8 cellular contexts compared by ENCODE assay signal in genomic region chr19:47158879-47159509, GRCh38. TPM values are rescaled to one million over a fixed set of nuclear protein-coding genes. Genes with fewer than 3 reads are reported as not detected.
A peak's percentile ranks its signal among the peaks of the same experiment; 100 is the strongest.
DNase-seq lines count a peak whose midpoint lies in the region; ATAC-seq and TF ChIP-seq lines count a peak whose summit lies in the region.

No MANE protein-coding gene starts in this region.

- H3K4me2 ChIP-seq in mammary epithelial cell (ENCODE audit: insufficient read depth, low read depth, low read length): peak overlapping the region; percentile 50

- dilution Hi-C loops in mammary epithelial cell (cut with HindIII; ENCODE audit: low sequenced_read_pairs): no loop called here

- CTCF ChIA-PET in Panc1 (lab: Charles Lee): no interaction called here
- CTCF ChIA-PET in mammary epithelial cell (lab: Charles Lee; ENCODE audit: low non-redundant PET): no interaction called here

- peaks cover 5 to 26% (median 10%) of the 10 kb centered on the region in 3 donors for H3K36me3 Mint-ChIP-seq in naive thymus-derived CD8-positive, alpha-beta T cell

- no peak overlapping the region for H3K9ac ChIP-seq in mammary epithelial cell (ENCODE audit: insufficient read depth, low read length)

- TF ChIP-seq CTCF in 22Rv1 (IDR thresholded peaks at IDR 0.05) (no peak), Panc1 (IDR thresholded peaks at IDR 0.05) (no peak), mammary epithelial cell (conservative IDR thresholded peaks at IDR 0.05 in 1 of 2, IDR thresholded peaks at IDR 0.05 in 1 of 2; ENCODE audit: extremely low read depth in 1 of 2, insufficient read depth in 1 of 2, low read depth in 1 of 2, low read length in 2 of 2) (no peak)

- H3K4me3 ChIP-seq in Panc1 (ENCODE audit: low read depth in 2 of 2, low read length in 2 of 2) (no peak overlapping the region), mammary epithelial cell (replicated peaks in 1 of 3; ENCODE audit: insufficient read depth in 1 of 3, low read depth in 2 of 3, low read length in 3 of 3) (no peak overlapping the region)

- intact Hi-C loops in Panc1 (cut with micrococcal nuclease; ENCODE audit: unreplicated experiment) (no loop called here), mammary epithelial cell (cut with micrococcal nuclease) (no loop called here)

- H2AFZ ChIP-seq in mammary epithelial cell (ENCODE audit: low read depth, low read length): no peak overlapping the region

- BruUV-seq in Panc1 (replicated peaks; lab: Mats Ljungman, UMichigan) (no TSS peak), mammary epithelial cell (replicated peaks; lab: Mats Ljungman, UMichigan) (no TSS peak)

- ATAC-seq in Panc1 (no peak), HG02981 (IDR thresholded peaks at IDR 0.05; ENCODE audit: unreplicated experiment) (no peak), GM19463 (IDR thresholded peaks at IDR 0.05; ENCODE audit: unreplicated experiment) (no peak), HG03571 (IDR thresholded peaks at IDR 0.05; ENCODE audit: unreplicated experiment) (no peak)
- peak; percentile 79 to 90 for ATAC-seq in naive thymus-derived CD8-positive, alpha-beta T cell

- H3K79me2 ChIP-seq in mammary epithelial cell (ENCODE audit: insufficient read depth, low read length): peaks cover 43% of the 10 kb centered on the region

- peaks cover 14% of the 10 kb centered on the region for H3K4me1 ChIP-seq in Panc1 (ENCODE audit: control insufficient read depth, insufficient read depth, low read length)
- H3K4me1 ChIP-seq in mammary epithelial cell (ENCODE audit: insufficient read depth, low read length): peaks cover 32% of the 10 kb centered on the region

- peak overlapping the region; percentile 61 to 91 (median 82) for H3K4me3 Mint-ChIP-seq in naive thymus-derived CD8-positive, alpha-beta T cell

- H3K9me3 ChIP-seq in Panc1 (ENCODE audit: control insufficient read depth, insufficient read depth, low read depth, low read length) (no peaks in the 10 kb centered on the region), mammary epithelial cell (replicated peaks; ENCODE audit: insufficient read depth, low read length) (no peaks in the 10 kb centered on the region)

- in situ Hi-C loops in Panc1 (cut with HindIII; ENCODE audit: low pct_unique_long_range_greater_than_20kb, low sequenced_read_pairs): no loop called here
- in situ Hi-C loops in mammary epithelial cell (cut with MboI; ENCODE audit: low sequenced_read_pairs in 2 of 2): loop anchor here in 1 of 2 donors (10.0 kb wide), 1 partner anchor 86 kb away; no protein-coding TSS in a partner anchor

- H3K36me3 ChIP-seq in Panc1 (ENCODE audit: control insufficient read depth, insufficient read depth, low read length): peaks cover 15% of the 10 kb centered on the region
- H3K36me3 ChIP-seq in mammary epithelial cell (ENCODE audit: insufficient read depth, low read length): peaks cover 18% of the 10 kb centered on the region

- H3K27ac ChIP-seq in 22Rv1 (peak overlapping the region; percentile 36; the same call in 1 of the 2 replicates), Panc1 (ENCODE audit: low read length) (peak overlapping the region; percentile 60), mammary epithelial cell (ENCODE audit: insufficient read depth, low read depth, low read length) (peak overlapping the region; percentile 44)

- POLR2A ChIA-PET in Panc1 (lab: Charles Lee): no interaction called here
- POLR2A ChIA-PET in naive thymus-derived CD8-positive, alpha-beta T cell (lab: Charles Lee): interaction anchor here (0.6 to 9.9 kb wide), 15 partner anchors 9 to 115 kb away, joined by 3 to 185 read pairs (median 16); partner anchors contain the start of genes CCDC9 and ZC3H4

- DNase-seq in Panc1 (ENCODE audit: low read depth, low spot score) (no peak), mammary epithelial cell (peak; percentile 83), midbrain (lab: John Stamatoyannopoulos, UW) (no peak)
- peak in 8 of 10 donors; percentile 31 to 84 (median 60) for DNase-seq in naive thymus-derived CD8-positive, alpha-beta T cell

- no peaks in the 10 kb centered on the region for H3K9me3 Mint-ChIP-seq in naive thymus-derived CD8-positive, alpha-beta T cell

- H3K4me1 Mint-ChIP-seq in naive thymus-derived CD8-positive, alpha-beta T cell: peaks cover 28 to 74% (median 67%) of the 10 kb centered on the region in 4 donors

- H3K27me3 Mint-ChIP-seq in naive thymus-derived CD8-positive, alpha-beta T cell: no peaks in the 10 kb centered on the region

- 31% methylated on average over 7 of the region's 7 CpGs for WGBS in mammary epithelial cell (ENCODE audit: low coverage, missing lambda C conversion rate)

- H3K27me3 ChIP-seq in Panc1 (ENCODE audit: control insufficient read depth, insufficient read depth, low read length): no peaks in the 10 kb centered on the region
- no peaks in the 10 kb centered on the region for H3K27me3 ChIP-seq in mammary epithelial cell (ENCODE audit: insufficient read depth, low read length)

- peak overlapping the region; percentile 83 to 98 (median 93) for H3K27ac Mint-ChIP-seq in naive thymus-derived CD8-positive, alpha-beta T cell

- H4K20me1 ChIP-seq in mammary epithelial cell (ENCODE audit: insufficient read depth, low read length): no peaks in the 10 kb centered on the region

RNA-seq across cellular contexts. Expression of gene SAE1, which starts 28.4 kb away (rescaled TPM):
- 140 TPM for total RNA-seq in Panc1 (2021; ENCODE audit: unreplicated experiment)
- 112 TPM for polyA plus RNA-seq in Panc1 (2012; ENCODE audit: insufficient read length)
- total RNA-seq in mammary epithelial cell: 100 to 1,000 TPM in 1 of 2 donors, 10 to 100 TPM in 1; 62.0 to 106 TPM
- 107 TPM for polyA plus RNA-seq in mammary epithelial cell
- 52.1 TPM for polyA minus RNA-seq in mammary epithelial cell
- total RNA-seq in naive thymus-derived CD8-positive, alpha-beta T cell: 10 to 100 TPM; 44.5 to 45.6 TPM
- polyA plus RNA-seq in naive thymus-derived CD8-positive, alpha-beta T cell: 100 to 1,000 TPM; 158 to 174 (median 159) TPM

RNA-seq across cellular contexts. Expression of gene ZC3H4, which starts 45.4 kb away (rescaled TPM):
- 42.7 TPM for total RNA-seq in Panc1 (2021; ENCODE audit: unreplicated experiment)
- 18.9 TPM for polyA plus RNA-seq in Panc1 (2012; ENCODE audit: insufficient read length)
- 10 to 100 TPM; 13.8 to 57.8 TPM for total RNA-seq in mammary epithelial cell
- polyA plus RNA-seq in mammary epithelial cell: 10.0 TPM
- polyA minus RNA-seq in mammary epithelial cell: 36.8 TPM
- total RNA-seq in naive thymus-derived CD8-positive, alpha-beta T cell: 10 to 100 TPM; 73.4 to 76.3 TPM
- polyA plus RNA-seq in naive thymus-derived CD8-positive, alpha-beta T cell: 1 to 10 TPM in 2 of 3 donors, under 1 TPM in 1; 0.86 to 2.4 (median 2.0) TPM

Comparison
In these comparisons a context has a peak if more than half of its experiments do, and no peak if none do; other contexts are left out.
1. ATAC-seq: peak in naive thymus-derived CD8-positive, alpha-beta T cell (2 of 2); none in Panc1 (single experiment), HG02981 (single experiment), GM19463 (single experiment) and HG03571 (single experiment).
2. DNase-seq: peak in mammary epithelial cell (single experiment) and naive thymus-derived CD8-positive, alpha-beta T cell (8 of 10); none in Panc1 (single experiment) and midbrain (single experiment).
3. Peak in every context shown above with its lines, with median percentiles within 50 percentile points of each other: H3K27ac ChIP-seq.